Comparison of ENCODE assay signal across 11 cellular contexts in the genomic region with DNA sequence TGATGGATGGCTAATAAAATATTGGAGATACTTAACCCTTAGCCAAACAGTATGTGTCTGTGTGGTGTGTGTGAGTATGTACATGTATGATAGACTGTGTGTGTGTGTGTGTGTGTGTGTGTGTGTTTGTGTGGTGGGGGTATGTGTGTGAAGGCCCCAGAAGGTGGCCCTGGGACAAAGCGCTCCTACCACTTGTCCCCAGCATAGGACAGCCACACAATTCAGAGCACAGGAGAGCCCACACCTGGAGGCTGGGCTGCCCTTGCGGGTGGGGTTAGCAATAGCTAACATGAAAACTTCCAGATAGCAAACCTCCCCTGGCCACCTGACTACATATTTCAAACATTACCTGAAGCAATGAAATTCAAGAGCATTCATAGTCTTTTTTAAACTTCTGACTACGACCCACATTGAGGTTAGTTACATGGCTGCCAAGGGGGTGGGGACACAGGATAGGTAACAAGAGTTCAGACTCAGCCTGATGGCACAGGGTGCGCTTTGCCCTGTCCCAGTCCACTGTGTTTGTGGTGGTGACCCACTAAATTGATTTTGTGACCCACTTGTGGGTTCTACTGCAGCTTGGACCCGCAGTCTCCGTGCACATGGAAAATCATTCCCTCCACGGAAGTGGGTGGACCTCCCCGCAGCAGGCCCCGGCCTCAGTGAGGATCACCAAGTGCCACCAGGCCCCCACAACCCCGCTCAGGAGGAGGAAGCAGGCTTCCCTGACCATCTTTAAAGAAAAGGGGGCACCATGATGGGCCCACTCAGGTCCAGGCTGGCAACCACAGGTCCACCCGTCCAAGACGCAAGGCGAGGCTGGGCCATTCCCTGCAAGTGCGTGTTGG. TPM values are rescaled to one million over a fixed set of nuclear protein-coding genes. Genes with fewer than 3 reads are reported as not detected.
DNase-seq lines count a peak whose midpoint lies in the region; ATAC-seq and TF ChIP-seq lines count a peak whose summit lies in the region.
"Had no signal": no experiment of that assay in that cellular context is flagged by ENCODE, and none has a peak within 500 bp of the region (broad histone marks: within the 10 kb centered on the region; RNA-seq: fewer than 3 reads in every experiment).

No MANE protein-coding gene starts in this region.

- no TSS peak for BruUV-seq in MCF 10A (replicated peaks; lab: Mats Ljungman, UMichigan)

- H3K27ac Mint-ChIP-seq in MCF 10A (ENCODE audit: low read depth, unreplicated experiment) (no peak overlapping the region), endothelial cell (ENCODE audit: unreplicated experiment) (no peak overlapping the region)
- H3K27ac Mint-ChIP-seq in naive thymus-derived CD4-positive, alpha-beta T cell: peak overlapping the region in 1 of 9 donors; percentile 24

- H3K4me3 ChIP-seq in breast epithelium (peak overlapping the region; percentile 40 to 80 (median 48)), tibial artery (peak overlapping the region; percentile 46 to 55), foreskin fibroblast (ENCODE audit: low read depth in 1 of 2, low read length in 2 of 2) (peak overlapping the region in 1 of 2 donors; percentile 30)
- H3K4me3 ChIP-seq in naive thymus-derived CD4-positive, alpha-beta T cell (ENCODE audit: low read length): no peak overlapping the region

- no peaks in the 10 kb centered on the region for H3K36me3 Mint-ChIP-seq in MCF 10A (ENCODE audit: insufficient read depth, unreplicated experiment)
- peaks cover 5% of the 10 kb centered on the region for H3K36me3 Mint-ChIP-seq in endothelial cell (ENCODE audit: low read depth, unreplicated experiment)
- peaks cover 0 to 15% (median 5%) of the 10 kb centered on the region in 5 donors for H3K36me3 Mint-ChIP-seq in naive thymus-derived CD4-positive, alpha-beta T cell

- H3K9me3 ChIP-seq in breast epithelium: no peaks in the 10 kb centered on the region
- H3K9me3 ChIP-seq in naive thymus-derived CD4-positive, alpha-beta T cell (ENCODE audit: control insufficient read depth in 2 of 3, low read length in 3 of 3): no peaks in the 10 kb centered on the region
- no peaks in the 10 kb centered on the region for H3K9me3 ChIP-seq in tibial artery

- TF ChIP-seq CTCF in breast epithelium (IDR thresholded peaks at IDR 0.05): no peak
- TF ChIP-seq CTCF in MCF 10A (IDR thresholded peaks at IDR 0.05; ENCODE audit: unreplicated experiment): no peak
- no peak for TF ChIP-seq CTCF in endothelial cell (IDR thresholded peaks at IDR 0.05; ENCODE audit: unreplicated experiment)
- TF ChIP-seq CTCF in tibial artery (IDR thresholded peaks at IDR 0.05): no peak
- TF ChIP-seq CTCF in foreskin fibroblast (IDR thresholded peaks at IDR 0.05; ENCODE audit: low read depth, low read length): no peak

- H3K27ac ChIP-seq in breast epithelium (no peak overlapping the region), tibial artery (no peak overlapping the region)
- no peak overlapping the region for H3K27ac ChIP-seq in naive thymus-derived CD4-positive, alpha-beta T cell (ENCODE audit: low read depth, low read length)

- H3K9me3 Mint-ChIP-seq in MCF 10A (ENCODE audit: unreplicated experiment) (no peaks in the 10 kb centered on the region), endothelial cell (ENCODE audit: unreplicated experiment) (no peaks in the 10 kb centered on the region)
- no peaks in the 10 kb centered on the region for H3K9me3 Mint-ChIP-seq in naive thymus-derived CD4-positive, alpha-beta T cell

- H3K4me3 Mint-ChIP-seq in MCF 10A (ENCODE audit: unreplicated experiment) (no peak overlapping the region), endothelial cell (ENCODE audit: unreplicated experiment) (peak overlapping the region; percentile 56)
- H3K4me3 Mint-ChIP-seq in naive thymus-derived CD4-positive, alpha-beta T cell: peak overlapping the region in 9 of 10 donors; percentile 27 to 69 (median 54)

- H3K4me1 ChIP-seq in breast epithelium (peaks cover 13 to 15% of the 10 kb centered on the region in 2 donors), tibial artery (peaks cover 6 to 50% (median 41%) of the 10 kb centered on the region in 4 donors)
- H3K4me1 ChIP-seq in naive thymus-derived CD4-positive, alpha-beta T cell (ENCODE audit: control insufficient read depth in 2 of 2, insufficient read depth in 2 of 2, low read length in 2 of 2): no peaks in the 10 kb centered on the region

- no peak for DNase-seq in breast epithelium (ENCODE audit: low spot score in 2 of 2)
- no peak for DNase-seq in MCF 10A (ENCODE audit: unreplicated experiment)
- no peak for DNase-seq in endothelial cell (ENCODE audit: low spot score)
- DNase-seq in naive thymus-derived CD4-positive, alpha-beta T cell: peak in 1 of 9 donors; percentile 5
- DNase-seq in tibial artery: peak in 1 of 2 donors; percentile 42
- DNase-seq in foreskin fibroblast: no peak
- no peak for DNase-seq in NCI-H1436 treated with DMSO at 0.1 percent for 48 hours (lab: John Stamatoyannopoulos, UW)
- DNase-seq in stimulated activated naive CD4-positive, alpha-beta T cell treated with Interleukin-2 at 50 U/mL for 16 hours (lab: John Stamatoyannopoulos, UW): no peak
- DNase-seq: effector CD4-positive, alpha-beta T cell; NCI-H2227 treated with DMSO at 0.1 percent for 48 hours; stimulated activated CD4-positive, alpha-beta T cell treated with anti-CD3 and anti-CD28 coated beads, Interleukin-4, amount 100 ng/mL, for 24 hours had no signal

- peaks cover 3% of the 10 kb centered on the region for H3K4me1 Mint-ChIP-seq in MCF 10A (ENCODE audit: insufficient read depth, unreplicated experiment)
- H3K4me1 Mint-ChIP-seq in endothelial cell (ENCODE audit: unreplicated experiment): no peaks in the 10 kb centered on the region
- peaks cover 0 to 14% (median 5%) of the 10 kb centered on the region in 7 donors for H3K4me1 Mint-ChIP-seq in naive thymus-derived CD4-positive, alpha-beta T cell

- no peak for TF ChIP-seq POLR2A in breast epithelium (IDR thresholded peaks at IDR 0.05)

- intact Hi-C loops in breast epithelium (cut with DNase I; ENCODE audit: low total_unique reads) (no loop called here), MCF 10A (cut with micrococcal nuclease) (no loop called here), tibial artery (cut with DNase I; ENCODE audit: low total_unique reads) (no loop called here)
- intact Hi-C loops in naive thymus-derived CD4-positive, alpha-beta T cell (cut with micrococcal nuclease): no loop called here

- POLR2A ChIA-PET in MCF 10A (lab: Yijun Ruan, JAX): no interaction called here
- POLR2A ChIA-PET in naive thymus-derived CD4-positive, alpha-beta T cell (lab: Charles Lee): interaction anchor here (0.7 to 0.8 kb wide), 2 partner anchors 67 to 384 kb away, joined by 3 read pairs; no protein-coding TSS in a partner anchor

- no peaks in the 10 kb centered on the region for H3K27me3 ChIP-seq in breast epithelium
- no peaks in the 10 kb centered on the region for H3K27me3 ChIP-seq in naive thymus-derived CD4-positive, alpha-beta T cell (ENCODE audit: control insufficient read depth in 2 of 2, insufficient read depth in 2 of 2, low read length in 2 of 2)
- peaks cover 0 to 57% of the 10 kb centered on the region in 2 donors for H3K27me3 ChIP-seq in tibial artery

- no peak for ATAC-seq in naive thymus-derived CD4-positive, alpha-beta T cell

- CTCF ChIA-PET in MCF 10A (lab: Yijun Ruan, JAX): interaction anchor here (0.6 to 1.0 kb wide), 2 partner anchors 42 to 249 kb away, joined by 3 to 6 read pairs; no protein-coding TSS in a partner anchor
- CTCF ChIA-PET in naive thymus-derived CD4-positive, alpha-beta T cell (lab: Charles Lee): interaction anchor here (0.6 kb wide), 1 partner anchor 53 kb away, joined by 3 read pairs; no protein-coding TSS in a partner anchor

- H3K36me3 ChIP-seq in breast epithelium: no peaks in the 10 kb centered on the region
- H3K36me3 ChIP-seq in naive thymus-derived CD4-positive, alpha-beta T cell (ENCODE audit: control insufficient read depth in 2 of 3, insufficient read depth in 3 of 3, low read length in 3 of 3): peaks cover 0 to 11% (median 0%) of the 10 kb centered on the region in 3 experiments
- no peaks in the 10 kb centered on the region for H3K36me3 ChIP-seq in tibial artery

- H3K27me3 Mint-ChIP-seq in MCF 10A (ENCODE audit: insufficient read depth, unreplicated experiment) (no peaks in the 10 kb centered on the region), endothelial cell (ENCODE audit: unreplicated experiment) (peaks cover 10% of the 10 kb centered on the region)
- no peaks in the 10 kb centered on the region for H3K27me3 Mint-ChIP-seq in naive thymus-derived CD4-positive, alpha-beta T cell

RNA-seq across cellular contexts. Expression of a gene that starts 34.8 kb away (rescaled TPM):
- 1 to 10 TPM; 2.3 to 6.4 (median 3.8) TPM for total RNA-seq in breast epithelium
- total RNA-seq in MCF 10A (2022): 0.29 TPM in 1 of 2 replicates, not detected in the other
- total RNA-seq in endothelial cell (ENCODE audit: unreplicated experiment): 0.72 TPM
- 10 to 100 TPM; 30.1 to 85.6 (median 74.1) TPM for total RNA-seq in naive thymus-derived CD4-positive, alpha-beta T cell
- 1 to 10 TPM; 1.8 to 2.3 TPM for polyA plus RNA-seq in naive thymus-derived CD4-positive, alpha-beta T cell

RNA-seq across cellular contexts. Expression of a gene that starts 50.0 kb away (rescaled TPM):
- 1 to 10 TPM; 3.0 to 7.8 (median 5.6) TPM for total RNA-seq in breast epithelium
- 1.6 and 2.1 TPM in 2 replicates for total RNA-seq in MCF 10A (2022)
- 4.8 TPM for total RNA-seq in endothelial cell (ENCODE audit: unreplicated experiment)
- 10 to 100 TPM in 2 of 5 experiments, 1 to 10 TPM in 3; 5.0 to 19.9 (median 7.4) TPM for total RNA-seq in naive thymus-derived CD4-positive, alpha-beta T cell
- polyA plus RNA-seq in naive thymus-derived CD4-positive, alpha-beta T cell: 1 to 10 TPM in 1 of 2 donors, under 1 TPM in 1; 0.36 to 2.0 TPM

Comparison
In these comparisons a context has a peak if more than half of its experiments do, and no peak if none do; other contexts are left out.
1. RNA of a gene that starts 34.8 kb away (total RNA-seq): 30.1 to 85.6 TPM in naive thymus-derived CD4-positive, alpha-beta T cell; 2.3 to 6.4 TPM in breast epithelium, 0.72 TPM in endothelial cell (single experiment) and 0.29 TPM in MCF 10A; every median in the first group is over 4 times any median in the second.